Comparison of ENCODE assay signal across 13 cellular contexts in genomic region chr12:124667671-124668337, GRCh38.
A peak's percentile ranks its signal among the peaks of the same experiment; 100 is the strongest.
DNase-seq lines count a peak whose midpoint lies in the region; ATAC-seq and TF ChIP-seq lines count a peak whose summit lies in the region.
"Had no signal": no experiment of that assay in that cellular context is flagged by ENCODE, and none has a peak within 500 bp of the region (broad histone marks: within the 10 kb centered on the region; RNA-seq: fewer than 3 reads in every experiment).

No MANE protein-coding gene starts in this region.

- H3K4me2 ChIP-seq in PC-9: no peak overlapping the region

- H3K36me3 ChIP-seq in PC-9 (ENCODE audit: low read depth): no peaks in the 10 kb centered on the region
- H3K36me3 ChIP-seq: suprapubic skin had no signal

- intact Hi-C loops in PC-9 (cut with micrococcal nuclease; ENCODE audit: unreplicated experiment): no loop called here
- intact Hi-C loops in left colon (cut with DNase I, micrococcal nuclease): no loop called here

- H3K27ac ChIP-seq in PC-9 (no peak overlapping the region), RWPE1 (no peak overlapping the region)
- H3K27ac ChIP-seq: suprapubic skin had no signal

- no peak overlapping the region for H3K4me3 ChIP-seq in PC-9
- H3K4me3 ChIP-seq: suprapubic skin had no signal

- CTCF ChIA-PET in PC-9 (lab: Charles Lee) (no interaction called here), RWPE1 (lab: Yijun Ruan, JAX) (interaction anchor here (0.5 kb wide), 1 partner anchor 124 kb away, joined by 5 read pairs; no protein-coding TSS in a partner anchor)

- no peaks in the 10 kb centered on the region for H3K9me2 ChIP-seq in PC-9 (ENCODE audit: insufficient read depth)

- BruUV-seq in PC-9 (replicated peaks; lab: Mats Ljungman, UMichigan): no TSS peak

- H3K79me2 ChIP-seq in PC-9 (ENCODE audit: low read depth): no peaks in the 10 kb centered on the region

- peak; percentile 71 for ATAC-seq in left colon
- ATAC-seq in HG03095 (IDR thresholded peaks at IDR 0.05; ENCODE audit: unreplicated experiment): no peak
- ATAC-seq: natural killer cell, WTC11 had no signal

- H3F3A ChIP-seq in PC-9 (ENCODE audit: insufficient read depth, low read depth): peaks cover 24% of the 10 kb centered on the region; the same call in 1 of the 2 replicates

- peaks cover 21% of the 10 kb centered on the region for H3K4me1 ChIP-seq in PC-9 (replicated peaks; ENCODE audit: insufficient read depth)

- POLR2A ChIA-PET in PC-9 (lab: Charles Lee; ENCODE audit: unreplicated experiment): no interaction called here
- POLR2A ChIA-PET in RWPE1 (lab: Yijun Ruan, JAX; ENCODE audit: low non-redundant PET): no interaction called here

- no peaks in the 10 kb centered on the region for H4K20me1 ChIP-seq in PC-9 (ENCODE audit: insufficient read depth)

- TF ChIP-seq CTCF in PC-9 (conservative IDR thresholded peaks at IDR 0.05) (no peak), RWPE1 (conservative IDR thresholded peaks at IDR 0.05; ENCODE audit: low read depth) (no peak)

- no peaks in the 10 kb centered on the region for H3K27me3 ChIP-seq in PC-9 (ENCODE audit: insufficient read depth, low read depth)
- H3K27me3 ChIP-seq: suprapubic skin had no signal

- no peak overlapping the region for H2AFZ ChIP-seq in PC-9

- DNase-seq in DMS153 (lab: John Stamatoyannopoulos, UW): peak; percentile 93
- peak; percentile 86 for DNase-seq in NCI-H146 treated with DMSO at 0.1 percent for 48 hours (lab: John Stamatoyannopoulos, UW; ENCODE audit: unreplicated experiment)
- DNase-seq in PC-9: peak; percentile 20 to 48
- no peak for DNase-seq in left colon
- no peak for DNase-seq in stimulated activated CD4-positive, alpha-beta T cell treated with anti-CD3 and anti-CD28 coated beads, Interleukin-4, amount 100 ng/mL, for 1 hour
- no peak for DNase-seq in COR-L47 (lab: John Stamatoyannopoulos, UW)
- no peak for DNase-seq in RWPE1 (ENCODE audit: low spot score)
- DNase-seq: activated gamma-delta T cell treated with Interleukin-2 at 50 U/mL for 16 hours, natural killer cell, NCI-H446 treated with DMSO at 0.1 percent for 48 hours had no signal

- no peaks in the 10 kb centered on the region for H3K9me3 ChIP-seq in PC-9 (ENCODE audit: insufficient read depth, low read depth)

Comparison
In these comparisons a context has a peak if more than half of its experiments do, and no peak if none do; other contexts are left out.
1. DNase-seq: peak in DMS153 (single experiment), NCI-H146 treated with DMSO at 0.1 percent for 48 hours (single experiment) and PC-9 (2 of 2); none in left colon (0 of 2), stimulated activated CD4-positive, alpha-beta T cell treated with anti-CD3 and anti-CD28 coated beads, Interleukin-4, amount 100 ng/mL, for 1 hour (single experiment), COR-L47 (single experiment) and RWPE1 (single experiment).